Comparison of ENCODE assay signal across 10 cellular contexts in genomic region chr16:79892278-79892677, GRCh38.
"Had no signal": no experiment of that assay in that cellular context is flagged by ENCODE, and none has a peak within 500 bp of the region (broad histone marks: within the 10 kb centered on the region; RNA-seq: fewer than 3 reads in every experiment).

No MANE protein-coding gene starts in this region.

- H3K9me3 Mint-ChIP-seq: H9 had no signal

- H3K27ac Mint-ChIP-seq: GM23338, H9, HFFc6 had no signal

- H2AFZ ChIP-seq: GM23338 had no signal

- ATAC-seq: GM23338, K562 had no signal

- H3K4me1 Mint-ChIP-seq: GM23338, H9 had no signal

- H3K4me2 ChIP-seq: GM23338 had no signal

- H3K27ac ChIP-seq: HL-60 had no signal

- DNase-seq: H9, HCEC 1CT, HFFc6, IMR-90, KG1 had no signal

- H3K4me3 Mint-ChIP-seq: GM23338, H9, HFFc6 had no signal

- FAIRE-seq: H1, H54, K562 had no signal

- H3K4me3 ChIP-seq: GM23338, K562 had no signal
